ENCODE assay signal across 23 cellular contexts in genomic region chr1:2820731-2821372, GRCh38.
"Had no signal": no experiment of that assay in that cellular context is flagged by ENCODE, and none has a peak within 500 bp of the region (broad histone marks: within the 10 kb centered on the region; RNA-seq: fewer than 3 reads in every experiment).

No MANE protein-coding gene starts in this region.

- H3K4me1 ChIP-seq: neural progenitor cell, pancreas, prostate gland, testis, thyroid gland, transverse colon, vagina had no signal

- DNase-seq: hippocampal formation; immature natural killer cell; mesendoderm; naive B cell; natural killer cell; nephron progenitor cell; spleen; stimulated activated CD4-positive, alpha-beta T cell treated with anti-CD3 and anti-CD28 coated beads, Interleukin-4, amount 100 ng/mL, for 24 hours; stimulated activated naive CD4-positive, alpha-beta T cell; stimulated activated naive CD8-positive, alpha-beta T cell treated with anti-CD3 and anti-CD28 coated beads, Interleukin-15, amount 100 ng/mL, for 72 hours; testis; thyroid gland; transverse colon had no signal

- H3K27ac ChIP-seq: neural progenitor cell, pancreas, prostate gland, skin epidermis, spleen, testis, thyroid gland, transverse colon, upper lobe of left lung, vagina had no signal

- ATAC-seq: natural killer cell; sciatic nerve; stimulated activated effector memory CD8-positive, alpha-beta T cell treated with anti-CD3 and anti-CD28 coated beads, Interleukin-12 subunit alpha, Interleukin-12 subunit beta, amount 100 ng/mL, for 72 hours; stimulated activated naive CD8-positive, alpha-beta T cell treated with anti-CD3 and anti-CD28 coated beads, Interleukin-15, amount 100 ng/mL, for 72 hours had no signal

- H3K4me3 Mint-ChIP-seq: immature natural killer cell; mesothelial cell of epicardium; natural killer cell; nephron progenitor cell; neural progenitor cell; stimulated activated effector memory CD8-positive, alpha-beta T cell treated with anti-CD3 and anti-CD28 coated beads, Interleukin-12 subunit alpha, Interleukin-12 subunit beta, amount 100 ng/mL, for 72 hours; stimulated activated naive CD8-positive, alpha-beta T cell treated with anti-CD3 and anti-CD28 coated beads, Interleukin-15, amount 100 ng/mL, for 72 hours had no signal

- H3K27me3 ChIP-seq: neural progenitor cell, pancreas, testis, thyroid gland, upper lobe of left lung, vagina had no signal

- H2AFZ ChIP-seq: neural progenitor cell had no signal

- H3K27ac Mint-ChIP-seq: immature natural killer cell; mesothelial cell of epicardium; naive B cell; natural killer cell; nephron progenitor cell; stimulated activated effector memory CD8-positive, alpha-beta T cell treated with anti-CD3 and anti-CD28 coated beads, Interleukin-12 subunit alpha, Interleukin-12 subunit beta, amount 100 ng/mL, for 72 hours; stimulated activated naive CD8-positive, alpha-beta T cell treated with anti-CD3 and anti-CD28 coated beads, Interleukin-15, amount 100 ng/mL, for 72 hours had no signal

- H3K4me3 ChIP-seq: lung, neural progenitor cell, pancreas, prostate gland, skin epidermis, spleen, testis, thyroid gland, transverse colon, upper lobe of left lung, vagina had no signal

- H3K9me3 ChIP-seq: pancreas, prostate gland, spleen, testis, thyroid gland, transverse colon, upper lobe of left lung, vagina had no signal

- H3K36me3 ChIP-seq: neural progenitor cell, pancreas, prostate gland, spleen, thyroid gland, transverse colon, upper lobe of left lung, vagina had no signal

- H3K9me3 Mint-ChIP-seq: immature natural killer cell; natural killer cell; stimulated activated effector memory CD8-positive, alpha-beta T cell treated with anti-CD3 and anti-CD28 coated beads, Interleukin-12 subunit alpha, Interleukin-12 subunit beta, amount 100 ng/mL, for 72 hours; stimulated activated naive CD8-positive, alpha-beta T cell treated with anti-CD3 and anti-CD28 coated beads, Interleukin-15, amount 100 ng/mL, for 72 hours had no signal

- H3K4me1 Mint-ChIP-seq: immature natural killer cell; mesothelial cell of epicardium; nephron progenitor cell; neural progenitor cell; stimulated activated effector memory CD8-positive, alpha-beta T cell treated with anti-CD3 and anti-CD28 coated beads, Interleukin-12 subunit alpha, Interleukin-12 subunit beta, amount 100 ng/mL, for 72 hours had no signal

- H3K4me2 ChIP-seq: neural progenitor cell had no signal

- H3K36me3 Mint-ChIP-seq: immature natural killer cell; naive B cell; natural killer cell; neural progenitor cell; stimulated activated effector memory CD8-positive, alpha-beta T cell treated with anti-CD3 and anti-CD28 coated beads, Interleukin-12 subunit alpha, Interleukin-12 subunit beta, amount 100 ng/mL, for 72 hours had no signal
